In the genomic region with DNA sequence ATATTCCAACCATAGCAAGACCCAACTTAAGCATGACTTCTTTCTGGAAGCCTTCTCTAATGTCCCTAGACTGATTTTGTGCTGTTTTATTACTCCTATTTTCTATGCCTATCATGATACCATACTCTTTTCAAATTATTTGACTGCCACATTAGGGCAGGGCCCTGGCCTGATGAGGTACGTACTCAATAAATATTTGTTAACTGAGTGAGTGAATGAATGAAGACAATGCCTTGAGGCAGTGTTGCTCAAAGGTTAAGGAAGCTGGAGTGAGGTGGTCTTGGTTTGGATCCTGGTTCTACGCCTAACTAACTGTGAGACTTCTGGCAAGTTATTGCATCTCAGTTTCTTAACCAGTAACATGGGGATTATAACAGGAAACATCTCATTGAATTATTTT, we compare ENCODE assay signal across 17 cellular contexts. TPM values are rescaled to one million over a fixed set of nuclear protein-coding genes. Genes with fewer than 3 reads are reported as not detected.
DNase-seq lines count a peak whose midpoint lies in the region; ATAC-seq and TF ChIP-seq lines count a peak whose summit lies in the region.
"Had no signal": no experiment of that assay in that cellular context is flagged by ENCODE, and none has a peak within 500 bp of the region (broad histone marks: within the 10 kb centered on the region; RNA-seq: fewer than 3 reads in every experiment).

No MANE protein-coding gene starts in this region.

- no peaks in the 10 kb centered on the region for H3K9me3 ChIP-seq in PC-3 (ENCODE audit: low read length)
- H3K9me3 ChIP-seq in mammary epithelial cell (replicated peaks; ENCODE audit: insufficient read depth, low read length): no peaks in the 10 kb centered on the region
- no peaks in the 10 kb centered on the region for H3K9me3 ChIP-seq in smooth muscle cell (replicated peaks; ENCODE audit: low read depth)

- no peaks in the 10 kb centered on the region for H3K36me3 ChIP-seq in PC-3 (ENCODE audit: low read depth, low read length)
- no peaks in the 10 kb centered on the region for H3K36me3 ChIP-seq in mammary epithelial cell (ENCODE audit: insufficient read depth, low read length)
- H3K36me3 ChIP-seq in smooth muscle cell (ENCODE audit: low read depth): no peaks in the 10 kb centered on the region
- H3K36me3 ChIP-seq: BLaER1 treated with 17β-estradiol and CSF1 and Interleukin-3, amounts not matched to agents 10 nM and 100 nM had no signal

- 54% methylated on average over 2 of the region's 2 CpGs for WGBS in mammary epithelial cell (ENCODE audit: low coverage, missing lambda C conversion rate)
- 85% methylated on average over 2 of the region's 2 CpGs for WGBS in smooth muscle cell (ENCODE audit: low lambda C conversion rate)

- H3F3A ChIP-seq in PC-3 (ENCODE audit: low read length, unreplicated experiment) (peaks cover 9% of the 10 kb centered on the region), smooth muscle cell (ENCODE audit: low read depth) (no peaks in the 10 kb centered on the region)

- ATAC-seq in PC-3 (no peak), foreskin keratinocyte (no peak), GM19463 (IDR thresholded peaks at IDR 0.05; ENCODE audit: unreplicated experiment) (no peak)
- ATAC-seq: CD8-positive, alpha-beta T cell; HCT116 had no signal

- DNase-seq in PC-3 (peak; percentile 53), mammary epithelial cell (no peak), foreskin keratinocyte (peak in 1 of 2 donors; percentile 60), smooth muscle cell (lab: John Stamatoyannopoulos, UW; ENCODE audit: unreplicated experiment) (no peak), iPS-NIHi11 (ENCODE audit: low spot score) (no peak), NCI-H2081 (lab: John Stamatoyannopoulos, UW) (no peak)
- DNase-seq: Calu3; CD8-positive, alpha-beta T cell; DMS79 treated with DMSO at 0.1 percent for 48 hours; GF-D8; GOT3; H7; HFFc6 had no signal

- H2AFZ ChIP-seq in PC-3 (ENCODE audit: low read length) (no peak overlapping the region), mammary epithelial cell (ENCODE audit: low read depth, low read length) (peak overlapping the region; percentile 63), smooth muscle cell (ENCODE audit: low read depth) (no peak overlapping the region)

- H3K27me3 ChIP-seq in PC-3 (ENCODE audit: low read length) (no peaks in the 10 kb centered on the region), mammary epithelial cell (ENCODE audit: insufficient read depth, low read length) (no peaks in the 10 kb centered on the region), foreskin keratinocyte (no peaks in the 10 kb centered on the region), smooth muscle cell (ENCODE audit: low read depth) (no peaks in the 10 kb centered on the region)
- H3K27me3 ChIP-seq: BLaER1 treated with 17β-estradiol and CSF1 and Interleukin-3, amounts not matched to agents 10 nM and 100 nM had no signal

- in situ Hi-C loops in mammary epithelial cell (cut with MboI; ENCODE audit: low sequenced_read_pairs in 2 of 2): no loop called here

- H4K20me1 ChIP-seq in PC-3 (ENCODE audit: low read length): no peaks in the 10 kb centered on the region
- no peaks in the 10 kb centered on the region for H4K20me1 ChIP-seq in mammary epithelial cell (ENCODE audit: insufficient read depth, low read length)
- no peaks in the 10 kb centered on the region for H4K20me1 ChIP-seq in smooth muscle cell (ENCODE audit: low read depth)
- H4K20me1 ChIP-seq: BLaER1 treated with 17β-estradiol and CSF1 and Interleukin-3, amounts not matched to agents 10 nM and 100 nM had no signal

- intact Hi-C loops in PC-3 (cut with micrococcal nuclease) (no loop called here), mammary epithelial cell (cut with micrococcal nuclease) (loop anchor here (2.0 to 5.0 kb wide), 2 partner anchors 38 to 73 kb away; a partner anchor contains a TSS)

- BruUV-seq in PC-3 (replicated peaks; lab: Mats Ljungman, UMichigan) (no TSS peak), mammary epithelial cell (replicated peaks; lab: Mats Ljungman, UMichigan) (no TSS peak)

- H3K4me3 ChIP-seq in PC-3 (ENCODE audit: low read length) (no peak overlapping the region), mammary epithelial cell (replicated peaks in 1 of 3; ENCODE audit: insufficient read depth in 1 of 3, low read depth in 2 of 3, low read length in 3 of 3) (no peak overlapping the region), smooth muscle cell (no peak overlapping the region)
- H3K4me3 ChIP-seq: BLaER1 treated with 17β-estradiol and CSF1 and Interleukin-3, amounts not matched to agents 10 nM and 100 nM had no signal

- H3K4me1 ChIP-seq in PC-3 (ENCODE audit: insufficient read depth, low read length) (peaks cover 53% of the 10 kb centered on the region), mammary epithelial cell (ENCODE audit: insufficient read depth, low read length) (peaks cover 50% of the 10 kb centered on the region), foreskin keratinocyte (peaks cover 48% of the 10 kb centered on the region), smooth muscle cell (ENCODE audit: low read depth) (peaks cover 5% of the 10 kb centered on the region)

- POLR2A ChIA-PET in PC-3 (lab: Charles Lee; ENCODE audit: unreplicated experiment): no interaction called here

- dilution Hi-C loops in mammary epithelial cell (cut with HindIII; ENCODE audit: low sequenced_read_pairs): loop anchor here (5.0 kb wide), 1 partner anchor 73 kb away; no protein-coding TSS in a partner anchor

- H3K9ac ChIP-seq in PC-3 (ENCODE audit: low read length): no peak overlapping the region
- H3K9ac ChIP-seq in mammary epithelial cell (ENCODE audit: insufficient read depth, low read length): no peak overlapping the region
- H3K9ac ChIP-seq in smooth muscle cell (ENCODE audit: low read depth): no peak overlapping the region
- H3K9ac ChIP-seq: BLaER1 treated with 17β-estradiol and CSF1 and Interleukin-3, amounts not matched to agents 10 nM and 100 nM had no signal

- H3K9me2 ChIP-seq in PC-3 (replicated peaks; ENCODE audit: low read length): no peaks in the 10 kb centered on the region

- H3K4me2 ChIP-seq in PC-3 (ENCODE audit: low read length): peak overlapping the region; percentile 13; the same call in 1 of the 2 replicates
- H3K4me2 ChIP-seq in mammary epithelial cell (ENCODE audit: insufficient read depth, low read depth, low read length): peak overlapping the region; percentile 25
- no peak overlapping the region for H3K4me2 ChIP-seq in smooth muscle cell

- CTCF ChIA-PET in PC-3 (lab: Charles Lee): no interaction called here
- CTCF ChIA-PET in mammary epithelial cell (lab: Charles Lee; ENCODE audit: low non-redundant PET): no interaction called here

- TF ChIP-seq CTCF in PC-3 (conservative IDR thresholded peaks at IDR 0.05; ENCODE audit: low read depth, low read length): no peak
- no peak for TF ChIP-seq CTCF in mammary epithelial cell (conservative IDR thresholded peaks at IDR 0.05 in 1 of 2, IDR thresholded peaks at IDR 0.05 in 1 of 2; ENCODE audit: extremely low read depth in 1 of 2, insufficient read depth in 1 of 2, low read depth in 1 of 2, low read length in 2 of 2)
- no peak for TF ChIP-seq CTCF in foreskin keratinocyte (conservative IDR thresholded peaks at IDR 0.05)
- TF ChIP-seq CTCF in smooth muscle cell (IDR thresholded peaks at IDR 0.05; ENCODE audit: borderline replicate concordance, insufficient read depth, poor library complexity, severe bottlenecking): no peak

- H3K27ac ChIP-seq in PC-3 (ENCODE audit: low read length) (no peak overlapping the region), mammary epithelial cell (ENCODE audit: insufficient read depth, low read depth, low read length) (peak overlapping the region; percentile 98), foreskin keratinocyte (peak overlapping the region; percentile 86), smooth muscle cell (ENCODE audit: low read depth) (peak overlapping the region; percentile 58)
- H3K27ac ChIP-seq: BLaER1 treated with 17β-estradiol and CSF1 and Interleukin-3, amounts not matched to agents 10 nM and 100 nM; HL-60 had no signal

- H3K79me2 ChIP-seq in PC-3 (ENCODE audit: low read length): no peaks in the 10 kb centered on the region
- no peaks in the 10 kb centered on the region for H3K79me2 ChIP-seq in mammary epithelial cell (ENCODE audit: insufficient read depth, low read length)
- no peaks in the 10 kb centered on the region for H3K79me2 ChIP-seq in smooth muscle cell (ENCODE audit: low read depth)

RNA-seq across cellular contexts. Expression of a gene that starts 38.3 kb away (rescaled TPM):
- 17.2 and 21.1 TPM in 2 replicates for total RNA-seq in PC-3 (2014; rRNA removed)
- 10 to 100 TPM; 38.8 to 45.7 TPM for total RNA-seq in mammary epithelial cell
- 13.7 TPM for polyA plus RNA-seq in mammary epithelial cell
- 98.6 TPM for polyA minus RNA-seq in mammary epithelial cell
- total RNA-seq in foreskin keratinocyte: 45.6 and 46.9 TPM in 2 replicates
- 6.1 and 7.4 TPM in 2 replicates for polyA plus RNA-seq in foreskin keratinocyte
- total RNA-seq in smooth muscle cell: 103 and 113 TPM in 2 replicates
- polyA plus RNA-seq in smooth muscle cell: 26.3 and 29.5 TPM in 2 replicates
